ENCODE assay signal across 20 cellular contexts in genomic region chr2:195333869-195334268, GRCh38.
DNase-seq lines count a peak whose midpoint lies in the region; ATAC-seq and TF ChIP-seq lines count a peak whose summit lies in the region.
"Had no signal": no experiment of that assay in that cellular context is flagged by ENCODE, and none has a peak within 500 bp of the region (broad histone marks: within the 10 kb centered on the region; RNA-seq: fewer than 3 reads in every experiment).

No MANE protein-coding gene starts in this region.

- H4K20me1 ChIP-seq in OCI-LY1 (ENCODE audit: insufficient read depth, low read length): no peaks in the 10 kb centered on the region

- H2AFZ ChIP-seq in OCI-LY1 (ENCODE audit: low read length): no peak overlapping the region
- H2AFZ ChIP-seq: GM23338 had no signal

- H3K36me3 ChIP-seq in OCI-LY1 (ENCODE audit: insufficient read depth, low read length): no peaks in the 10 kb centered on the region
- H3K36me3 ChIP-seq: SJSA1 had no signal

- H3K4me2 ChIP-seq in OCI-LY1 (ENCODE audit: low read length): peak overlapping the region; percentile 15; the same call in 1 of the 2 replicates
- H3K4me2 ChIP-seq: A549, GM23338 had no signal

- peaks cover 45% of the 10 kb centered on the region for H3K4me1 ChIP-seq in OCI-LY1 (ENCODE audit: insufficient read depth, low read length, severe bottlenecking)
- H3K4me1 ChIP-seq: A549, SJSA1 had no signal

- no peaks in the 10 kb centered on the region for H3F3A ChIP-seq in OCI-LY1 (ENCODE audit: insufficient read depth, low read length)

- no peak overlapping the region for H3K4me3 ChIP-seq in OCI-LY1 (ENCODE audit: low read depth, low read length, poor library complexity, severe bottlenecking)
- H3K4me3 ChIP-seq: A549, GM23338, SJSA1 had no signal

- H3K27ac ChIP-seq in OCI-LY1 (ENCODE audit: low read depth, low read length, poor library complexity, severe bottlenecking): peak overlapping the region; percentile 52
- H3K27ac ChIP-seq: A549, SJSA1 had no signal

- H3K9me2 ChIP-seq in OCI-LY1 (ENCODE audit: low read depth, low read length): no peaks in the 10 kb centered on the region

- H3K9me3 ChIP-seq in OCI-LY1 (ENCODE audit: low read length): no peaks in the 10 kb centered on the region
- H3K9me3 ChIP-seq: A549, SJSA1 had no signal

- TF ChIP-seq CTCF in OCI-LY1 (IDR thresholded peaks at IDR 0.05; ENCODE audit: low read length): no peak

- H3K79me2 ChIP-seq in OCI-LY1 (ENCODE audit: insufficient read depth, low read length): no peaks in the 10 kb centered on the region

- H3K27me3 ChIP-seq in OCI-LY1 (ENCODE audit: insufficient read depth, low read length): no peaks in the 10 kb centered on the region
- H3K27me3 ChIP-seq: SJSA1 had no signal

- ATAC-seq in GM18870 (IDR thresholded peaks at IDR 0.05; ENCODE audit: unreplicated experiment): peak; percentile 70
- peak; percentile 50 for ATAC-seq in GM21619 (IDR thresholded peaks at IDR 0.05; ENCODE audit: unreplicated experiment)
- ATAC-seq in HG02852 (IDR thresholded peaks at IDR 0.05; ENCODE audit: unreplicated experiment): peak; percentile 65
- ATAC-seq: A549, GM23338, PC-3 had no signal

- DNase-seq in HuH-7 (ENCODE audit: low spot score): no peak
- no peak for DNase-seq in HCEC 1CT
- DNase-seq in stimulated activated CD4-positive, alpha-beta T cell treated with anti-CD3 and anti-CD28 coated beads, Interleukin-4, amount 100 ng/mL, for 4 hours: no peak
- DNase-seq in stimulated activated naive CD4-positive, alpha-beta T cell treated with Interleukin-2 at 50 U/mL for 16 hours (lab: John Stamatoyannopoulos, UW): no peak
- DNase-seq: C1 segment of cervical spinal cord, GF-D8, NCI-H1417 treated with DMSO at 0.1 percent for 48 hours, NCI-H2029, NCI-H2171, NCI-H446 treated with DMSO at 0.1 percent for 48 hours, NCI-H748 treated with DMSO at 0.1 percent for 48 hours, PC-3, SW 1271 had no signal

- H3K9ac ChIP-seq in OCI-LY1 (ENCODE audit: low read length): no peak overlapping the region
